In the genomic region with DNA sequence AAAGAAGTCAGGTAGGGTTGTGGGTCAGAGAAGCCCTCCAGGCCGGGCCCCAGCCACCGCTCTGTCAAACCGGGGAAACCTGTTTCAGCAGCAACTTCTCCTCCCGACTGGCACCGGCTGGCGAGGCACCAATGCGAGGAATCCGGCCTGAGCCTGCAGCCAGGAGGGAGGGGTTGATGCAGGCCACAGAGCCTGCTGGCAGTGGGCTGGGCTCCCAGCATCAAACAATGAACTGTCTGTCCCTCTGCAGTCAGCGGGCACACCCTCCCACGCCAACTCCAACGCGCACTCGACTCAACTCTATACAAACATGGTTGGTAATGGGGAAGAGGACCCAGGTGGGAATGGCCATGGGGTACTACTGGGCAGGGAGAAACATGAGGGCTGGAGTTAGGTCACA, we compare ENCODE assay signal across 12 cellular contexts. TPM values are rescaled to one million over a fixed set of nuclear protein-coding genes. Genes with fewer than 3 reads are reported as not detected.
DNase-seq lines count a peak whose midpoint lies in the region; ATAC-seq and TF ChIP-seq lines count a peak whose summit lies in the region.
"Had no signal": no experiment of that assay in that cellular context is flagged by ENCODE, and none has a peak within 500 bp of the region (broad histone marks: within the 10 kb centered on the region; RNA-seq: fewer than 3 reads in every experiment).

No MANE protein-coding gene starts in this region.

- peak; percentile 83 to 84 for ATAC-seq in lower lobe of right lung

- no peak overlapping the region for H3K4me3 ChIP-seq in lower lobe of right lung
- H3K4me3 ChIP-seq: SJSA1 had no signal

- intact Hi-C loops in lower lobe of right lung (cut with DNase I) = no loop called here

- H3K9me3 ChIP-seq in lower lobe of right lung = no peaks in the 10 kb centered on the region
- H3K9me3 ChIP-seq: SJSA1 had no signal

- H3K36me3 ChIP-seq in lower lobe of right lung = peaks cover 70% of the 10 kb centered on the region
- H3K36me3 ChIP-seq: SJSA1 had no signal

- H3K27me3 ChIP-seq in lower lobe of right lung (ENCODE audit: low read depth) = no peaks in the 10 kb centered on the region

- peaks cover 5% of the 10 kb centered on the region for H3K4me1 ChIP-seq in lower lobe of right lung
- H3K4me1 ChIP-seq: SJSA1 had no signal

- peak overlapping the region; percentile 6 for H3K27ac ChIP-seq in lower lobe of right lung
- H3K27ac ChIP-seq: SJSA1 had no signal

- DNase-seq in NCI-H510A treated with DMSO at 0.1 percent for 48 hours (lab: John Stamatoyannopoulos, UW) (peak; percentile 80), cerebellum (ENCODE audit: low spot score) (peak; percentile 90), lower lobe of right lung (peak; percentile 88), superior temporal gyrus (ENCODE audit: extremely low spot score) (peak; percentile 92), NCI-H1105 (lab: John Stamatoyannopoulos, UW) (no peak), NCI-H128 (lab: John Stamatoyannopoulos, UW; ENCODE audit: unreplicated experiment) (no peak), AG08396 (ENCODE audit: low spot score) (no peak), NCI-H2107 (lab: John Stamatoyannopoulos, UW) (no peak)
- DNase-seq: activated naive CD8-positive, alpha-beta T cell treated with anti-CD3 and anti-CD28 coated beads, Interleukin-2, amount 10 ng/mL, durations not matched to agents 7 days and 5 days; H9; NCI-H1436 had no signal

- TF ChIP-seq CTCF in lower lobe of right lung (IDR thresholded peaks at IDR 0.05) = no peak

RNA-seq across cellular contexts. Expression of a gene that starts 12.1 kb away (rescaled TPM):
- total RNA-seq in cerebellum = 27.4 TPM
- 55.7 TPM for total RNA-seq in lower lobe of right lung
- total RNA-seq: activated naive CD8-positive, alpha-beta T cell treated with anti-CD3 and anti-CD28 coated beads, Interleukin-2, amount 10 ng/mL, durations not matched to agents 7 days and 5 days had no signal

RNA-seq across cellular contexts. Expression of a gene that starts 57.6 kb away (rescaled TPM):
- 50.6 TPM for total RNA-seq in cerebellum
- total RNA-seq in lower lobe of right lung = 75.0 TPM

Comparison
In these comparisons a context has a peak if more than half of its experiments do, and no peak if none do; other contexts are left out.
1. DNase-seq: peak in NCI-H510A treated with DMSO at 0.1 percent for 48 hours (single experiment), cerebellum (single experiment), lower lobe of right lung (single experiment) and superior temporal gyrus (single experiment); none in NCI-H1105 (single experiment), NCI-H128 (single experiment), AG08396 (single experiment) and NCI-H2107 (single experiment).